In genomic region chr1:115088871-115089442, GRCh38 we compare ENCODE assay signal across 9 cellular contexts. TPM values are rescaled to one million over a fixed set of nuclear protein-coding genes. Genes with fewer than 3 reads are reported as not detected.
DNase-seq lines count a peak whose midpoint lies in the region; ATAC-seq and TF ChIP-seq lines count a peak whose summit lies in the region.
"Had no signal": no experiment of that assay in that cellular context is flagged by ENCODE, and none has a peak within 500 bp of the region (broad histone marks: within the 10 kb centered on the region; RNA-seq: fewer than 3 reads in every experiment).

No MANE protein-coding gene starts in this region.

- H3K79me2 ChIP-seq in OCI-LY7 (ENCODE audit: insufficient read depth, low read depth, low read length): no peaks in the 10 kb centered on the region
- no peaks in the 10 kb centered on the region for H3K79me2 ChIP-seq in fibroblast of lung (ENCODE audit: control insufficient read depth, insufficient read depth, low read length)

- H3K4me3 Mint-ChIP-seq in CD4-positive, alpha-beta T cell: peak overlapping the region; percentile 87

- H3K27ac Mint-ChIP-seq in CD4-positive, alpha-beta T cell: peak overlapping the region; percentile 73

- H3K4me1 ChIP-seq in OCI-LY7 (ENCODE audit: insufficient read depth, low read length, poor library complexity, severe bottlenecking) (peaks cover 6% of the 10 kb centered on the region), fibroblast of lung (ENCODE audit: control insufficient read depth, extremely low read depth, insufficient read depth, low read length) (peaks cover 3% of the 10 kb centered on the region), neutrophil (ENCODE audit: control insufficient read depth in 1 of 2, insufficient read depth in 1 of 2, low read depth in 1 of 2, low read length in 1 of 2) (peaks cover 80 to 81% of the 10 kb centered on the region in 2 experiments)

- no peak overlapping the region for H3K27ac ChIP-seq in CD4-positive, alpha-beta T cell (ENCODE audit: low read depth, low read length)
- H3K27ac ChIP-seq in OCI-LY7 (ENCODE audit: low read depth, low read length, poor library complexity, severe bottlenecking): no peak overlapping the region
- H3K27ac ChIP-seq in fibroblast of lung (ENCODE audit: insufficient read depth, low read length): no peak overlapping the region
- peak overlapping the region; percentile 87 for H3K27ac ChIP-seq in neutrophil

- H3K36me3 ChIP-seq in OCI-LY7 (ENCODE audit: insufficient read depth, low read length) (no peaks in the 10 kb centered on the region), fibroblast of lung (ENCODE audit: control insufficient read depth, insufficient read depth, low read length) (no peaks in the 10 kb centered on the region), neutrophil (no peaks in the 10 kb centered on the region)

- no peaks in the 10 kb centered on the region for H3K36me3 Mint-ChIP-seq in CD4-positive, alpha-beta T cell (ENCODE audit: low read depth)

- H3K4me2 ChIP-seq in OCI-LY7 (ENCODE audit: low read length) (peak overlapping the region; percentile 69; the same call in 1 of the 2 replicates), fibroblast of lung (ENCODE audit: extremely low read depth, insufficient read depth, low read length) (peak overlapping the region; percentile 60)

- intact Hi-C loops in CD4-positive, alpha-beta T cell (cut with DNase I, micrococcal nuclease): loop anchor here in 1 of 2 experiments (5.0 kb wide), 1 partner anchor 37 kb away; no protein-coding TSS in a partner anchor
- intact Hi-C loops in OCI-LY7 (cut with micrococcal nuclease; ENCODE audit: unreplicated experiment): no loop called here

- ATAC-seq in CD4-positive, alpha-beta T cell (ENCODE audit: poor library complexity): no peak
- ATAC-seq in GM19324 (IDR thresholded peaks at IDR 0.05; ENCODE audit: low FRiP score, unreplicated experiment) (no peak), HG03571 (IDR thresholded peaks at IDR 0.05; ENCODE audit: unreplicated experiment) (no peak), HG02870 (IDR thresholded peaks at IDR 0.05; ENCODE audit: unreplicated experiment) (no peak)

- H3K4me1 Mint-ChIP-seq in CD4-positive, alpha-beta T cell (ENCODE audit: low read depth): peaks cover 57% of the 10 kb centered on the region

- no peak for TF ChIP-seq CTCF in CD4-positive, alpha-beta T cell (IDR thresholded peaks at IDR 0.05)
- TF ChIP-seq CTCF in OCI-LY7 (conservative IDR thresholded peaks at IDR 0.05; ENCODE audit: low read length) (no peak), fibroblast of lung (conservative IDR thresholded peaks at IDR 0.05 in 1 of 2, IDR thresholded peaks at IDR 0.05 in 1 of 2; ENCODE audit: low read depth in 1 of 2, low read length in 2 of 2) (no peak), neutrophil (IDR thresholded peaks at IDR 0.05) (no peak)

- H3K9ac ChIP-seq in fibroblast of lung (ENCODE audit: insufficient read depth, low read length): no peak overlapping the region

- BruUV-seq in OCI-LY7 (replicated peaks; lab: Mats Ljungman, UMichigan): no TSS peak

- H3K27me3 ChIP-seq in CD4-positive, alpha-beta T cell (ENCODE audit: control insufficient read depth, insufficient read depth, low read length): no peaks in the 10 kb centered on the region
- peaks cover 2% of the 10 kb centered on the region for H3K27me3 ChIP-seq in fibroblast of lung (ENCODE audit: control insufficient read depth, insufficient read depth, low read length)
- H3K27me3 ChIP-seq in neutrophil: no peaks in the 10 kb centered on the region

- no peaks in the 10 kb centered on the region for H4K20me1 ChIP-seq in OCI-LY7 (ENCODE audit: insufficient read depth, low read length)
- H4K20me1 ChIP-seq in fibroblast of lung (ENCODE audit: control insufficient read depth, extremely low read depth, insufficient read depth, low read length): no peaks in the 10 kb centered on the region

- peak overlapping the region; percentile 64 for H3K4me3 ChIP-seq in OCI-LY7 (ENCODE audit: low read depth, low read length, poor library complexity, severe bottlenecking)
- peak overlapping the region in 1 of 4 experiments; percentile 59 for H3K4me3 ChIP-seq in fibroblast of lung (replicated peaks in 1 of 4; ENCODE audit: control extremely low read depth in 1 of 4, insufficient read depth in 1 of 4, low read depth in 3 of 4, low read length in 4 of 4)
- peak overlapping the region; percentile 82 to 91 for H3K4me3 ChIP-seq in neutrophil (ENCODE audit: low read depth in 1 of 2, low read length in 1 of 2)

- H3K9me2 ChIP-seq in OCI-LY7 (ENCODE audit: insufficient read depth, low read length): no peaks in the 10 kb centered on the region

- POLR2A ChIA-PET in CD4-positive, alpha-beta T cell (lab: Charles Lee): interaction anchor here (1.0 to 3.3 kb wide), 4 partner anchors 10 to 31 kb away, joined by 3 to 22 read pairs (median 4); no protein-coding TSS in a partner anchor
- POLR2A ChIA-PET in OCI-LY7 (lab: Charles Lee): interaction anchor here (1.0 kb wide), 1 partner anchor 9 kb away, joined by 3 read pairs; no protein-coding TSS in a partner anchor

- H3K9me3 ChIP-seq in CD4-positive, alpha-beta T cell (ENCODE audit: control insufficient read depth, low read length): no peaks in the 10 kb centered on the region
- H3K9me3 ChIP-seq in OCI-LY7 (ENCODE audit: low read length) (no peaks in the 10 kb centered on the region), fibroblast of lung (ENCODE audit: control insufficient read depth, insufficient read depth, low read depth, low read length) (no peaks in the 10 kb centered on the region), neutrophil (no peaks in the 10 kb centered on the region)

- CTCF ChIA-PET in CD4-positive, alpha-beta T cell (lab: Charles Lee): interaction anchor here (0.7 to 1.5 kb wide), 2 partner anchors 10 to 36 kb away, joined by 4 to 6 read pairs; no protein-coding TSS in a partner anchor
- CTCF ChIA-PET in OCI-LY7 (lab: Charles Lee; ENCODE audit: unreplicated experiment): no interaction called here

- H3K9me3 Mint-ChIP-seq in CD4-positive, alpha-beta T cell: no peaks in the 10 kb centered on the region

- H2AFZ ChIP-seq in OCI-LY7 (ENCODE audit: low read length): peak overlapping the region; percentile 32; the same call in 1 of the 2 replicates
- H2AFZ ChIP-seq in fibroblast of lung (ENCODE audit: low read length): no peak overlapping the region

- H3K27me3 Mint-ChIP-seq in CD4-positive, alpha-beta T cell: peaks cover 4% of the 10 kb centered on the region

- DNase-seq in CD4-positive, alpha-beta T cell: no peak
- DNase-seq in OCI-LY7 (ENCODE audit: low spot score) (no peak), fibroblast of lung (ENCODE audit: low read depth in 2 of 2) (no peak), hypothalamus (lab: John Stamatoyannopoulos, UW) (no peak)

RNA-seq across cellular contexts. Expression of gene TSPAN2, which starts 0.3 kb away (rescaled TPM):
- total RNA-seq in CD4-positive, alpha-beta T cell: 1 to 10 TPM in 1 of 2 experiments, under 1 TPM in 1; 0.95 to 1.6 TPM
- 0.25 TPM in 1 of 2 replicates, not detected in the other for total RNA-seq in OCI-LY7 (2014; rRNA removed; shearing (Covaris generic))
- total RNA-seq in OCI-LY7 (2022) (0.22 and 0.36 TPM in 2 replicates), fibroblast of lung (0.66 and 2.1 TPM in 2 replicates)
- 0.08 and 0.20 TPM in 2 replicates for polyA plus RNA-seq in fibroblast of lung
- 0.15 and 0.51 TPM in 2 replicates for polyA plus RNA-seq in fibroblast of lung (2012)
- polyA minus RNA-seq in fibroblast of lung (ENCODE audit: low replicate concordance): not detected in 2 replicates

RNA-seq across cellular contexts. Expression of gene TSHB, which starts 59.3 kb away (rescaled TPM):
- not detected for total RNA-seq in CD4-positive, alpha-beta T cell
- not detected in 2 replicates for total RNA-seq in OCI-LY7 (2014; rRNA removed; shearing (Covaris generic))
- not detected in 2 replicates for total RNA-seq in OCI-LY7 (2022)
- total RNA-seq in fibroblast of lung: not detected in 2 replicates
- polyA plus RNA-seq in fibroblast of lung: not detected in 2 replicates
- polyA plus RNA-seq in fibroblast of lung (2012): not detected in 2 replicates
- polyA minus RNA-seq in fibroblast of lung (ENCODE audit: low replicate concordance): not detected in 2 replicates
- total RNA-seq: lung microvascular endothelial cell had no signal
